In genomic region chr20:63381781-63382431, GRCh38 we compare ENCODE assay signal across 7 cellular contexts. TPM values are rescaled to one million over a fixed set of nuclear protein-coding genes. Genes with fewer than 3 reads are reported as not detected.
DNase-seq lines count a peak whose midpoint lies in the region; ATAC-seq and TF ChIP-seq lines count a peak whose summit lies in the region.

No MANE protein-coding gene starts in this region.

- no peak overlapping the region for H3K27ac ChIP-seq in upper lobe of left lung

- H3K27me3 Mint-ChIP-seq in MCF 10A (ENCODE audit: insufficient read depth, unreplicated experiment) = peaks cover 28% of the 10 kb centered on the region

- peaks cover 0 to 16% (median 4%) of the 10 kb centered on the region in 4 donors for H3K27me3 ChIP-seq in upper lobe of left lung

- peaks cover 0 to 12% (median 6%) of the 10 kb centered on the region in 4 donors for H3K9me3 ChIP-seq in upper lobe of left lung

- DNase-seq in GM13977 (ENCODE audit: low spot score) = peak; percentile 85
- peak; percentile 39 for DNase-seq in SK-MEL-5 (ENCODE audit: low read depth, low spot score)
- DNase-seq in MCF 10A (ENCODE audit: unreplicated experiment) = peak; percentile 13
- DNase-seq in medulla oblongata (ENCODE audit: extremely low spot score) = peak; percentile 13
- peak in 1 of 2 donors; percentile 85 for DNase-seq in upper lobe of left lung
- no peak for DNase-seq in superior temporal gyrus (ENCODE audit: extremely low spot score)

- in situ Hi-C loops in GM13977 (cut with MboI; ENCODE audit: low pct_unique_long_range_greater_than_20kb, low sequenced_read_pairs, unreplicated experiment) = no loop called here
- in situ Hi-C loops in SK-MEL-5 (cut with HindIII; ENCODE audit: low pct_unique_long_range_greater_than_20kb, low sequenced_read_pairs) = no loop called here

- TF ChIP-seq POLR2A in upper lobe of left lung (IDR thresholded peaks at IDR 0.05) = no peak

- 25 to 80% methylated on average over 6 to 15 of the region's 22 CpGs for WGBS in upper lobe of left lung, 2 donors

- peak; percentile 91 for TF ChIP-seq CTCF in GM13977 (IDR thresholded peaks at IDR 0.05; ENCODE audit: extremely low read depth, insufficient read depth, missing control alignments)
- TF ChIP-seq CTCF in MCF 10A (IDR thresholded peaks at IDR 0.05; ENCODE audit: unreplicated experiment) = peak; percentile 97
- peak; percentile 63 to 89 (median 82) for TF ChIP-seq CTCF in upper lobe of left lung (IDR thresholded peaks at IDR 0.05)

- CTCF ChIA-PET in MCF 10A (lab: Yijun Ruan, JAX) = interaction anchor here (0.6 to 7.4 kb wide), 24 partner anchors 9 to 848 kb away, joined by 3 to 87 read pairs (median 4); no protein-coding TSS in a partner anchor

- no peak overlapping the region for H3K4me3 Mint-ChIP-seq in MCF 10A (ENCODE audit: unreplicated experiment)

- no peak overlapping the region for H3K27ac Mint-ChIP-seq in MCF 10A (ENCODE audit: low read depth, unreplicated experiment)

- TF ChIP-seq EP300 in upper lobe of left lung (IDR thresholded peaks at IDR 0.05) = no peak

- POLR2A ChIA-PET in MCF 10A (lab: Yijun Ruan, JAX) = no interaction called here

- H3K36me3 ChIP-seq in upper lobe of left lung = no peaks in the 10 kb centered on the region

- BruUV-seq in MCF 10A (replicated peaks; lab: Mats Ljungman, UMichigan) = no TSS peak

- H3K9me3 Mint-ChIP-seq in MCF 10A (ENCODE audit: unreplicated experiment) = peaks cover 19% of the 10 kb centered on the region

- no peaks in the 10 kb centered on the region for H3K36me3 Mint-ChIP-seq in MCF 10A (ENCODE audit: insufficient read depth, unreplicated experiment)

- intact Hi-C loops in MCF 10A (cut with micrococcal nuclease) = loop anchor here (2.0 kb wide), 1 partner anchor 159 kb away; no protein-coding TSS in a partner anchor

- no peak overlapping the region for H3K4me3 ChIP-seq in upper lobe of left lung

- ATAC-seq in upper lobe of left lung (ENCODE audit: low FRiP score in 2 of 2) (peak in 1 of 2 donors; percentile 52), GM19463 (IDR thresholded peaks at IDR 0.05; ENCODE audit: unreplicated experiment) (no peak)

- no peaks in the 10 kb centered on the region for H3K4me1 ChIP-seq in upper lobe of left lung

- no peaks in the 10 kb centered on the region for H3K4me1 Mint-ChIP-seq in MCF 10A (ENCODE audit: insufficient read depth, unreplicated experiment)

RNA-seq across cellular contexts. Expression of gene CHRNA4, which starts 20.8 kb away (rescaled TPM):
- total RNA-seq in SK-MEL-5 (2014; rRNA removed; shearing (Covaris generic)) = not detected in 2 replicates
- polyA plus RNA-seq in SK-MEL-5 (2015; cell fraction: cytosol; rRNA removed) = not detected in 2 replicates
- polyA plus RNA-seq in SK-MEL-5 (2015; cell fraction: nucleus; rRNA removed) = not detected in 2 replicates
- total RNA-seq in MCF 10A (2022) (not detected in 2 replicates), upper lobe of left lung (under 1 TPM in 1 of 6 donors, not detected in 5; 0.10 TPM)
